ENCODE assay signal across 8 cellular contexts in genomic region chr6:52087498-52087999, GRCh38. TPM values are rescaled to one million over a fixed set of nuclear protein-coding genes. Genes with fewer than 3 reads are reported as not detected.
DNase-seq lines count a peak whose midpoint lies in the region; ATAC-seq and TF ChIP-seq lines count a peak whose summit lies in the region.
"Had no signal": no experiment of that assay in that cellular context is flagged by ENCODE, and none has a peak within 500 bp of the region (broad histone marks: within the 10 kb centered on the region; RNA-seq: fewer than 3 reads in every experiment).

PKHD1 (minus strand) TSS chr6:52087613; CDS start chr6:52084933, 2,680 bp downstream.

- peak; percentile 18 for DNase-seq in M059J (ENCODE audit: low read depth)
- DNase-seq in dermis blood vessel endothelial cell: peak; percentile 37
- peak; percentile 98 for DNase-seq in renal cortical epithelial cell (ENCODE audit: low read depth)
- DNase-seq in DMS153 treated with DMSO at 0.1 percent for 48 hours (lab: John Stamatoyannopoulos, UW; ENCODE audit: unreplicated experiment): no peak
- DNase-seq: activated CD4-positive, CD25-positive, alpha-beta regulatory T cell treated with anti-CD3 and anti-CD28 coated beads, Interleukin-2, amount 50 U/mL, for 72 hours had no signal

- ATAC-seq in GM21528 (IDR thresholded peaks at IDR 0.05; ENCODE audit: low FRiP score, unreplicated experiment): no peak
- no peak for ATAC-seq in HG03457 (IDR thresholded peaks at IDR 0.05; ENCODE audit: unreplicated experiment)

- TF ChIP-seq CTCF in GM12874 (IDR thresholded peaks at IDR 0.05; ENCODE audit: insufficient read depth, low read depth, low read length): peak; percentile 49; the same call in 1 of the 2 replicates

RNA-seq across cellular contexts. Expression of gene PKHD1, which starts in this region (rescaled TPM):
- total RNA-seq in M059J (2014; rRNA removed; shearing (Covaris generic)): 0.02 TPM in 1 of 2 replicates, not detected in the other
- 0.09 and 0.17 TPM in 2 replicates for total RNA-seq in dermis blood vessel endothelial cell
- 14.1 and 67.1 TPM in 2 replicates for total RNA-seq in renal cortical epithelial cell

Comparison
In these comparisons a context has a peak if more than half of its experiments do, and no peak if none do; other contexts are left out.
1. RNA of gene PKHD1 (total RNA-seq): 14.1 to 67.1 TPM in renal cortical epithelial cell; 0.09 to 0.17 TPM in dermis blood vessel endothelial cell and 0.02 TPM in M059J; every median in the first group is over 10 times any median in the second.
2. Peak in DNase-seq in M059J; RNA of the gene not detected or under 1 TPM.
3. Peak in DNase-seq in dermis blood vessel endothelial cell; RNA of the gene not detected or under 1 TPM.